In genomic region chr6:129648819-129649491, GRCh38 we compare ENCODE assay signal across 18 cellular contexts.
"Had no signal": no experiment of that assay in that cellular context is flagged by ENCODE, and none has a peak within 500 bp of the region (broad histone marks: within the 10 kb centered on the region; RNA-seq: fewer than 3 reads in every experiment).

No MANE protein-coding gene starts in this region.

- H3K27me3 ChIP-seq: hepatocyte, tibial nerve, vagina had no signal

- H3K4me3 Mint-ChIP-seq: activated naive CD4-positive, alpha-beta T cell treated with anti-CD3 and anti-CD28 coated beads for 36 hours; activated T-cell treated with anti-CD3 and anti-CD28 coated beads, Interleukin-2, amount 50 U/mL, for 4 hours; dendritic cell treated with granulocyte-macrophage colony-stimulating factor and Interleukin-4, amounts not matched to agents 40 ng/mL and 50 ng/mL, for 4 days; natural killer cell treated with Interleukin-12 subunit alpha and Interleukin-12 subunit beta and Interleukin-15 and Interleukin-18, amount 100 ng/mL, for 72 hours had no signal

- H3K36me3 ChIP-seq: lower lobe of right lung, tibial nerve, vagina had no signal

- H3K27ac Mint-ChIP-seq: activated naive CD4-positive, alpha-beta T cell treated with anti-CD3 and anti-CD28 coated beads for 36 hours; dendritic cell treated with granulocyte-macrophage colony-stimulating factor and Interleukin-4, amounts not matched to agents 40 ng/mL and 50 ng/mL, for 4 days; natural killer cell treated with Interleukin-12 subunit alpha and Interleukin-12 subunit beta and Interleukin-15 and Interleukin-18, amount 100 ng/mL, for 72 hours had no signal

- H3K36me3 Mint-ChIP-seq: natural killer cell treated with Interleukin-12 subunit alpha and Interleukin-12 subunit beta and Interleukin-15 and Interleukin-18, amount 100 ng/mL, for 72 hours had no signal

- ATAC-seq: activated CD4-positive, CD25-positive, alpha-beta regulatory T cell treated with anti-CD3 and anti-CD28 coated beads, Interleukin-2, amount 50 U/mL, for 24 hours; activated T-cell treated with anti-CD3 and anti-CD28 coated beads, Interleukin-2, amount 50 U/mL, for 4 hours; lower lobe of right lung; natural killer cell treated with Interleukin-12 subunit alpha and Interleukin-12 subunit beta and Interleukin-15 and Interleukin-18, amount 100 ng/mL, for 72 hours had no signal

- DNase-seq: activated CD4-positive, alpha-beta T cell treated with anti-CD3 and anti-CD28 coated beads, Interleukin-2, amount 50 U/mL, for 1 hour; activated CD8-positive, alpha-beta memory T cell treated with anti-CD3 and anti-CD28 coated beads, Interleukin-2, amount 50 U/mL, for 4 hours; activated naive CD4-positive, alpha-beta T cell treated with anti-CD3 and anti-CD28 coated beads for 36 hours; activated T-cell treated with anti-CD3 and anti-CD28 coated beads, Interleukin-2, amount 50 U/mL, for 4 hours; aorta; effector CD8-positive, alpha-beta T cell; lower lobe of right lung; nucleus accumbens; stimulated activated CD4-positive, alpha-beta T cell treated with anti-CD3 and anti-CD28 coated beads, Interleukin-12 subunit alpha, Interleukin-12 subunit beta, amount 100 ng/mL, for 4 hours; stimulated activated CD4-positive, alpha-beta T cell treated with anti-CD3 and anti-CD28 coated beads, Interleukin-1b, Interleukin-23, amount 100 ng/mL, for 48 hours; stimulated activated naive CD4-positive, alpha-beta T cell treated with Interleukin-2 at 50 U/mL for 16 hours; substantia nigra had no signal

- H3K27ac ChIP-seq: hepatocyte, lower lobe of right lung, tibial nerve, vagina had no signal

- H3K4me2 ChIP-seq: hepatocyte had no signal

- H2AFZ ChIP-seq: hepatocyte had no signal

- H3K9me3 ChIP-seq: lower lobe of right lung, tibial nerve, vagina had no signal

- H3K9me3 Mint-ChIP-seq: activated naive CD4-positive, alpha-beta T cell treated with anti-CD3 and anti-CD28 coated beads for 36 hours; activated T-cell treated with anti-CD3 and anti-CD28 coated beads, Interleukin-2, amount 50 U/mL, for 4 hours; dendritic cell treated with granulocyte-macrophage colony-stimulating factor and Interleukin-4, amounts not matched to agents 40 ng/mL and 50 ng/mL, for 4 days; natural killer cell treated with Interleukin-12 subunit alpha and Interleukin-12 subunit beta and Interleukin-15 and Interleukin-18, amount 100 ng/mL, for 72 hours had no signal

- H3K27me3 Mint-ChIP-seq: dendritic cell treated with granulocyte-macrophage colony-stimulating factor and Interleukin-4, amounts not matched to agents 40 ng/mL and 50 ng/mL, for 4 days; natural killer cell treated with Interleukin-12 subunit alpha and Interleukin-12 subunit beta and Interleukin-15 and Interleukin-18, amount 100 ng/mL, for 72 hours had no signal

- H3K4me3 ChIP-seq: hepatocyte, lower lobe of right lung, tibial nerve, vagina had no signal
